ENCODE assay signal across 10 cellular contexts in genomic region chr7:2517004-2517403, GRCh38. TPM values are rescaled to one million over a fixed set of nuclear protein-coding genes. Genes with fewer than 3 reads are reported as not detected.
A peak's percentile ranks its signal among the peaks of the same experiment; 100 is the strongest.
DNase-seq lines count a peak whose midpoint lies in the region; ATAC-seq and TF ChIP-seq lines count a peak whose summit lies in the region.
"Had no signal": no experiment of that assay in that cellular context is flagged by ENCODE, and none has a peak within 500 bp of the region (broad histone marks: within the 10 kb centered on the region; RNA-seq: fewer than 3 reads in every experiment).

No MANE protein-coding gene starts in this region.

- TF ChIP-seq CTCF in epithelial cell of esophagus (IDR thresholded peaks at IDR 0.05; ENCODE audit: insufficient read depth, low read depth, low read length, missing control alignments) = no peak
- peak; percentile 15 for TF ChIP-seq CTCF in retinal pigment epithelial cell (conservative IDR thresholded peaks at IDR 0.05; ENCODE audit: low read depth, low read length)

- DNase-seq in Daoy (ENCODE audit: low read depth) = peak; percentile 96
- peak; percentile 95 for DNase-seq in RPMI7951 (ENCODE audit: low read depth)
- DNase-seq in epithelial cell of esophagus (ENCODE audit: low read depth) = peak; percentile 69
- DNase-seq in retinal pigment epithelial cell (ENCODE audit: low read depth) = no peak
- DNase-seq in stimulated activated CD4-positive, alpha-beta T cell treated with anti-CD3 and anti-CD28 coated beads, Interleukin-1b, Interleukin-23, amount 100 ng/mL, for 48 hours = no peak
- DNase-seq in NCI-H510A treated with DMSO at 0.1 percent for 48 hours (lab: John Stamatoyannopoulos, UW) = no peak
- DNase-seq: ovary, RPMI8226 had no signal

- H3K4me3 ChIP-seq in epithelial cell of esophagus (ENCODE audit: low read length) = no peak overlapping the region
- no peak overlapping the region for H3K4me3 ChIP-seq in retinal pigment epithelial cell (ENCODE audit: low read length)
- H3K4me3 ChIP-seq: ovary had no signal

- ATAC-seq in GM19455 (IDR thresholded peaks at IDR 0.05; ENCODE audit: unreplicated experiment) (no peak), GM21390 (IDR thresholded peaks at IDR 0.05; ENCODE audit: unreplicated experiment) (no peak)

RNA-seq across cellular contexts. Expression of gene LFNG, which starts 2.6 kb away (rescaled TPM):
- 16.1 and 24.2 TPM in 2 replicates for total RNA-seq in Daoy (2014; rRNA removed; shearing (Covaris generic))
- total RNA-seq in RPMI7951 (2014; rRNA removed; shearing (Covaris generic)) = 19.1 and 28.5 TPM in 2 replicates

RNA-seq across cellular contexts. Expression of gene BRAT1, which starts 38.3 kb away (rescaled TPM):
- total RNA-seq in Daoy (2014; rRNA removed; shearing (Covaris generic)) = 42.6 and 59.9 TPM in 2 replicates
- total RNA-seq in RPMI7951 (2014; rRNA removed; shearing (Covaris generic)) = 22.6 and 28.8 TPM in 2 replicates

RNA-seq across cellular contexts. Expression of gene GRIFIN, which starts 40.8 kb away (rescaled TPM):
- not detected in 2 replicates for total RNA-seq in Daoy (2014; rRNA removed; shearing (Covaris generic))
- total RNA-seq in RPMI7951 (2014; rRNA removed; shearing (Covaris generic)) = not detected in 2 replicates
- total RNA-seq: ovary had no signal

RNA-seq across cellular contexts. Expression of gene IQCE, which starts 41.8 kb away (rescaled TPM):
- total RNA-seq in Daoy (2014; rRNA removed; shearing (Covaris generic)) = 7.6 and 11.3 TPM in 2 replicates
- total RNA-seq in RPMI7951 (2014; rRNA removed; shearing (Covaris generic)) = 10.1 and 14.8 TPM in 2 replicates

Comparison
In these comparisons a context has a peak if more than half of its experiments do, and no peak if none do; other contexts are left out.
1. DNase-seq: peak in Daoy (single experiment), RPMI7951 (single experiment) and epithelial cell of esophagus (single experiment); none in retinal pigment epithelial cell (single experiment), stimulated activated CD4-positive, alpha-beta T cell treated with anti-CD3 and anti-CD28 coated beads, Interleukin-1b, Interleukin-23, amount 100 ng/mL, for 48 hours (single experiment) and NCI-H510A treated with DMSO at 0.1 percent for 48 hours (single experiment).